ENCODE assay signal across 8 cellular contexts in the genomic region with DNA sequence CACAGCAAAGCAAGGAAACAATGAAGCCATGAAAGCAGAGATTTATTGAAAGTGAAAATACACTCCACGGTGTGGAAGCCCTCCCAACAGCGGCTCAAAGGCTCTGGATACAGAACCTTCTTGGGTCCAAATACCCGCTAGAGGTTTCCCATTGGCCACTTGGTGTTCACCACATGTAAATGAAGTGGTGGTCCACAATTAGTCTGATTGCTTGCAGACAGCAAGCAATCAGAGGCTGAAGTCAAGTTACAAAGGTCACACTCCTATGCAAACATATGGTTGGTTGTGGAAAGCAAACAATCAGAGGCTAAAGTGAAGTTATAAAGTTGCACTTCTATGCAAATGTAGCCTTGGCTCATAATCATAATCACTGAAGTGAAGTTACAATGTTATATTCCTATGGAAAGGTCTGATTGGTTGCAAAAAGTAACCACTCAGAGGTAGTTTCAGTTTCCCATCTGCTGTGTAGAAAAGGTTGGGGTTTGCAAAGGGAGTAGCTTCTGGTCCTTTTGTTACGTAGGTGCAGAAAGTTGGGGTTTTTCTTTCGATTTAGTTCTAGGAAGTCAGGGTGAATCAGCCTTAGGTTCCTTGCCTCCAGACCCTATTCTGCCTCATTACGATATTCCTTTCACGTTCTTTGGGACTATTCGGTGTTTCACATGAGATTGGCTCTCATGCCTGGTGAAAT. TPM values are rescaled to one million over a fixed set of nuclear protein-coding genes. Genes with fewer than 3 reads are reported as not detected.
DNase-seq lines count a peak whose midpoint lies in the region; ATAC-seq, FAIRE-seq and TF ChIP-seq lines count a peak whose summit lies in the region.

No MANE protein-coding gene starts in this region.

- H3K4me3 ChIP-seq in GM06990 (replicated peaks; ENCODE audit: low read depth, low read length): no peak overlapping the region
- no peak overlapping the region for H3K4me3 ChIP-seq in body of pancreas

- no peak overlapping the region for H3K4me3 Mint-ChIP-seq in progenitor cell of endocrine pancreas (ENCODE audit: low read depth)

- ATAC-seq in GM21381 (IDR thresholded peaks at IDR 0.05; ENCODE audit: unreplicated experiment) (peak; percentile 91), body of pancreas (peak; percentile 24)

- H3K36me3 ChIP-seq in GM06990 (ENCODE audit: control insufficient read depth, insufficient read depth, low read length): no peaks in the 10 kb centered on the region
- no peaks in the 10 kb centered on the region for H3K36me3 ChIP-seq in body of pancreas (replicated peaks in 1 of 2; ENCODE audit: insufficient read depth in 1 of 2, low read depth in 2 of 2)

- no peak overlapping the region for H3K27ac Mint-ChIP-seq in progenitor cell of endocrine pancreas

- H3K4me1 Mint-ChIP-seq in progenitor cell of endocrine pancreas (ENCODE audit: low read depth): peaks cover 8% of the 10 kb centered on the region

- no peaks in the 10 kb centered on the region for H3K9me3 ChIP-seq in body of pancreas

- no peaks in the 10 kb centered on the region for H3K27me3 Mint-ChIP-seq in progenitor cell of endocrine pancreas

- H3K36me3 Mint-ChIP-seq in progenitor cell of endocrine pancreas (ENCODE audit: insufficient read depth): no peaks in the 10 kb centered on the region

- 66 to 67% methylated on average over 8 of the region's 8 CpGs for WGBS in body of pancreas, 2 donors

- H3K27ac ChIP-seq in body of pancreas: no peak overlapping the region

- FAIRE-seq in HTR-8/SVneo (lab: Jason Lieb, UNC): peak; percentile 33

- TF ChIP-seq CTCF in GM06990 (IDR thresholded peaks at IDR 0.05; ENCODE audit: insufficient read depth, low read length, poor library complexity, severe bottlenecking) (no peak), body of pancreas (IDR thresholded peaks at IDR 0.05) (no peak), progenitor cell of endocrine pancreas (IDR thresholded peaks at IDR 0.05; ENCODE audit: unreplicated experiment) (no peak)

- H3K27me3 ChIP-seq in GM06990 (replicated peaks; ENCODE audit: control insufficient read depth, insufficient read depth, low read length) (no peaks in the 10 kb centered on the region), body of pancreas (no peaks in the 10 kb centered on the region)

- DNase-seq in GM06990 (ENCODE audit: extremely low read depth, insufficient read length) (peak; percentile 41), HTR-8/SVneo (ENCODE audit: insufficient read length, low spot score) (no peak), body of pancreas (no peak), COLO829 (ENCODE audit: low spot score) (no peak), SW480 (ENCODE audit: low spot score) (no peak), head of caudate nucleus (no peak), progenitor cell of endocrine pancreas (ENCODE audit: low spot score, unreplicated experiment) (no peak)

- H3K4me1 ChIP-seq in body of pancreas: no peaks in the 10 kb centered on the region

- H3K9me3 Mint-ChIP-seq in progenitor cell of endocrine pancreas (ENCODE audit: low read depth): no peaks in the 10 kb centered on the region

- intact Hi-C loops in body of pancreas (cut with DNase I) (no loop called here), head of caudate nucleus (cut with DNase I) (no loop called here)

- no peak for TF ChIP-seq POLR2A in body of pancreas (IDR thresholded peaks at IDR 0.05)

RNA-seq across cellular contexts. Expression of gene MTF2, which starts 36.8 kb away (rescaled TPM):
- total RNA-seq in body of pancreas (10 to 100 TPM; 13.5 to 13.7 TPM), progenitor cell of endocrine pancreas (89.4 and 94.2 TPM in 2 replicates)
